ENCODE assay signal across 8 cellular contexts in genomic region chrX:47143894-47144625, GRCh38. TPM values are rescaled to one million over a fixed set of nuclear protein-coding genes. Genes with fewer than 3 reads are reported as not detected.
A peak's percentile ranks its signal among the peaks of the same experiment; 100 is the strongest.
DNase-seq lines count a peak whose midpoint lies in the region; ATAC-seq and TF ChIP-seq lines count a peak whose summit lies in the region.

No MANE protein-coding gene starts in this region.

- intact Hi-C loops in gastrocnemius medialis (cut with DNase I; ENCODE audit: low total_unique reads), result loop anchor here (1.0 to 10.0 kb wide), 2 partner anchors 15 to 341 kb away; partner anchors contain the start of gene ZNF41

- H3K27ac ChIP-seq in gastrocnemius medialis, result peak overlapping the region; percentile 95 to 99 (median 96)

- H3K4me3 ChIP-seq in iPS-18c (ENCODE audit: insufficient read depth, low read depth, low read length) (peak overlapping the region; percentile 58), gastrocnemius medialis (peak overlapping the region; percentile 78 to 96 (median 82))

- TF ChIP-seq CTCF in brain (conservative IDR thresholded peaks at IDR 0.05) (no peak), gastrocnemius medialis (IDR thresholded peaks at IDR 0.05 in 4 of 5, conservative IDR thresholded peaks at IDR 0.05 in 1 of 5) (no peak)

- peak; percentile 1 for ATAC-seq in HG02610 (IDR thresholded peaks at IDR 0.05; ENCODE audit: unreplicated experiment)
- peak; percentile 29 to 43 for ATAC-seq in gastrocnemius medialis
- no peak for ATAC-seq in GM21367 (IDR thresholded peaks at IDR 0.05; ENCODE audit: unreplicated experiment)

- H3K9me3 ChIP-seq in iPS-18c (ENCODE audit: control insufficient read depth, insufficient read depth, low read length) (peaks cover 4% of the 10 kb centered on the region), gastrocnemius medialis (no peaks in the 10 kb centered on the region)

- TF ChIP-seq POLR2A in gastrocnemius medialis (IDR thresholded peaks at IDR 0.05), result no peak

- H3K4me3 Mint-ChIP-seq in activated T-cell treated with anti-CD3 and anti-CD28 coated beads, Interleukin-2, amount 50 U/mL, for 24 hours, result peak overlapping the region; percentile 99
- H3K4me3 Mint-ChIP-seq in brain, result peak overlapping the region; percentile 94 to 100 (median 97)

- H3K4me1 Mint-ChIP-seq in activated T-cell treated with anti-CD3 and anti-CD28 coated beads, Interleukin-2, amount 50 U/mL, for 24 hours (ENCODE audit: low read depth), result peaks cover 22% of the 10 kb centered on the region
- peaks cover 11% of the 10 kb centered on the region for H3K4me1 Mint-ChIP-seq in brain

- H3K27ac Mint-ChIP-seq in activated T-cell treated with anti-CD3 and anti-CD28 coated beads, Interleukin-2, amount 50 U/mL, for 24 hours, result peak overlapping the region; percentile 100
- peak overlapping the region; percentile 99 to 100 (median 100) for H3K27ac Mint-ChIP-seq in brain

- DNase-seq in activated T-cell treated with anti-CD3 and anti-CD28 coated beads, Interleukin-2, amount 50 U/mL, for 24 hours, result no peak
- DNase-seq in activated T-cell treated with anti-CD3 and anti-CD28 coated beads, Interleukin-2, amount 50 U/mL, for 48 hours, result no peak
- DNase-seq in NCI-H69 (lab: John Stamatoyannopoulos, UW) (peak; percentile 68), gastrocnemius medialis (peak in 1 of 2 donors; percentile 43)

- in situ Hi-C loops in gastrocnemius medialis (cut with MboI; ENCODE audit: low sequenced_read_pairs in 4 of 4), result no loop called here

- H3K4me1 ChIP-seq in gastrocnemius medialis, result peaks cover 8 to 12% of the 10 kb centered on the region in 2 donors

- peaks cover 60% of the 10 kb centered on the region for H3K36me3 Mint-ChIP-seq in activated T-cell treated with anti-CD3 and anti-CD28 coated beads, Interleukin-2, amount 50 U/mL, for 24 hours (ENCODE audit: low read depth)
- peaks cover 28% of the 10 kb centered on the region for H3K36me3 Mint-ChIP-seq in brain

- peaks cover 22% of the 10 kb centered on the region for H3K27me3 Mint-ChIP-seq in activated T-cell treated with anti-CD3 and anti-CD28 coated beads, Interleukin-2, amount 50 U/mL, for 24 hours
- peaks cover 15% of the 10 kb centered on the region for H3K27me3 Mint-ChIP-seq in brain

- H3K9me3 Mint-ChIP-seq in activated T-cell treated with anti-CD3 and anti-CD28 coated beads, Interleukin-2, amount 50 U/mL, for 24 hours, result no peaks in the 10 kb centered on the region
- peaks cover 0 to 15% (median 4%) of the 10 kb centered on the region in 5 experiments for H3K9me3 Mint-ChIP-seq in brain

- H3K27me3 ChIP-seq in gastrocnemius medialis, result no peaks in the 10 kb centered on the region

- H3K36me3 ChIP-seq in gastrocnemius medialis, result no peaks in the 10 kb centered on the region

RNA-seq across cellular contexts. Expression of gene NDUFB11, which starts 0.4 kb away (rescaled TPM):
- polyA plus RNA-seq in brain (ENCODE audit: insufficient read depth, low read depth, low replicate concordance), result 257 TPM
- 100 to 1,000 TPM; 105 to 172 (median 168) TPM for total RNA-seq in gastrocnemius medialis

RNA-seq across cellular contexts. Expression of gene RBM10, which starts 1.0 kb away (rescaled TPM):
- 61.6 TPM for polyA plus RNA-seq in brain (ENCODE audit: insufficient read depth, low read depth, low replicate concordance)
- 10 to 100 TPM; 18.7 to 49.3 (median 23.5) TPM for total RNA-seq in gastrocnemius medialis

RNA-seq across cellular contexts. Expression of gene UBA1, which starts 49.6 kb away (rescaled TPM):
- polyA plus RNA-seq in brain (ENCODE audit: insufficient read depth, low read depth, low replicate concordance), result 361 TPM
- total RNA-seq in gastrocnemius medialis, result 100 to 1,000 TPM; 113 to 181 (median 162) TPM
